ENCODE assay signal across 7 cellular contexts in genomic region chr11:76709259-76709658, GRCh38. TPM values are rescaled to one million over a fixed set of nuclear protein-coding genes. Genes with fewer than 3 reads are reported as not detected.
"Had no signal": no experiment of that assay in that cellular context is flagged by ENCODE, and none has a peak within 500 bp of the region (broad histone marks: within the 10 kb centered on the region; RNA-seq: fewer than 3 reads in every experiment).

No MANE protein-coding gene starts in this region.

- H3K9ac ChIP-seq: GM23248 had no signal

- DNase-seq: GM23248, GOT3, HCEC 1CT, KG1 had no signal

- H2AFZ ChIP-seq: GM23248 had no signal

- H3K27ac ChIP-seq: GM23248 had no signal

- FAIRE-seq: H54, HepG2 had no signal

- H3K4me3 ChIP-seq: GM23248 had no signal

- ATAC-seq: HepG2 had no signal

RNA-seq across cellular contexts. Expression of gene LRRC32, which starts 38.7 kb away (rescaled TPM):
- total RNA-seq: HepG2 had no signal
- polyA plus RNA-seq: IgD-negative memory B cell had no signal
